In the genomic region with DNA sequence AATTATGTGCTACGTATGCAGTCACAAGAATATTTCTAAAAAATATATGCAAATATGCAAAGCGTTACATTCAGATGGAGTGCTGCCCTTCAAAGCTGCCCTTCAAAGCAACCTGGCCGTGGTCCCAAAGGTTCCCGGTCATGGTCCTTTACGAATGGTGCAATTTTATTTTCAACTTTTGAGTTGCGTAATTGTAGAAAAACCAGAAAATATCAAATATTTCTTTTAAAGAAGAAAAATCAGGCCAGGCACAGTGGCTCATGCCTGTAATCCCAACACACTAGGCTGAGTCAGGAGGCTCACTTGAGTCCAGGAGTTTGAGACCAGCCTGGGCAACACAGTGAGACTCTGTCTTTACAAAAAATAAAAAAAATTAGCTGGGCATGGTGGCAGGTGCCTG, we compare ENCODE assay signal across 1 cellular context.
A peak's percentile ranks its signal among the peaks of the same experiment; 100 is the strongest.
TF ChIP-seq lines count a peak whose summit lies in the region.

No MANE protein-coding gene starts in this region.

TF ChIP-seq in HepG2, 621 proteins besides CTCF, POLR2A, EP300 and RAD21:
- TF ChIP-seq ZNF564 (CRISPR knock-in tag; IDR thresholded peaks at IDR 0.05), result no peak
- TF ChIP-seq CEBPB (IDR thresholded peaks at IDR 0.05; ENCODE audit: borderline replicate concordance, low read depth, low read length), result peak; percentile 52
